ENCODE assay signal across 1 cellular context in the genomic region with DNA sequence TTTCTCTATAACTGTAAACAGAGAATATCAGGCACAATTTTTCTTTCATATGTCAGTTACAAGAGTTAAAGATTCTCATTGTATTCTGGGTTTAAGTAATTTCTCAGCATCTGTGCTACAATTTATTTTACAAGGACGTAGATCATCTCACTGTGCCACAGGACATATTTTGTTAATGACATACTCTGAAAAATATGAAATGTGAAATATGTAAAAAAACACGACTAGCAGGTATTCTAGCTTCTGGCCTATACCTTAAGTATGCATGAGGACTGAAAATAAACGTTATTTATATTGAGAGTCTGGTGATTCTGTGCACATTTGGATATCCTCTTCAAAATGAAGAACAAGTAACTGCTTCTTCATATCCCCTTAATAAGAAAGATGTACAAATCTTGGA.
TF ChIP-seq lines count a peak whose summit lies in the region.

No MANE protein-coding gene starts in this region.

TF ChIP-seq in A549, 52 proteins besides CTCF, POLR2A, EP300 and RAD21 (continued from another document):
- TF ChIP-seq, protein P1, sequence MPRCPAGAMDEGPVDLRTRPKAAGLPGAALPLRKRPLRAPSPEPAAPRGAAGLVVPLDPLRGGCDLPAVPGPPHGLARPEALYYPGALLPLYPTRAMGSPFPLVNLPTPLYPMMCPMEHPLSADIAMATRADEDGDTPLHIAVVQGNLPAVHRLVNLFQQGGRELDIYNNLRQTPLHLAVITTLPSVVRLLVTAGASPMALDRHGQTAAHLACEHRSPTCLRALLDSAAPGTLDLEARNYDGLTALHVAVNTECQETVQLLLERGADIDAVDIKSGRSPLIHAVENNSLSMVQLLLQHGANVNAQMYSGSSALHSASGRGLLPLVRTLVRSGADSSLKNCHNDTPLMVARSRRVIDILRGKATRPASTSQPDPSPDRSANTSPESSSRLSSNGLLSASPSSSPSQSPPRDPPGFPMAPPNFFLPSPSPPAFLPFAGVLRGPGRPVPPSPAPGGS (IDR thresholded peaks at IDR 0.05), result no peak
- TF ChIP-seq HOXB13 (CRISPR knock-in tag; IDR thresholded peaks at IDR 0.05; ENCODE audit: low read depth) (no peak), EHF (CRISPR knock-in tag; IDR thresholded peaks at IDR 0.05) (no peak)
